ENCODE assay signal across 12 cellular contexts in genomic region chr2:134177351-134177931, GRCh38.
DNase-seq lines count a peak whose midpoint lies in the region; ATAC-seq and TF ChIP-seq lines count a peak whose summit lies in the region.
"Had no signal": no experiment of that assay in that cellular context is flagged by ENCODE, and none has a peak within 500 bp of the region (broad histone marks: within the 10 kb centered on the region; RNA-seq: fewer than 3 reads in every experiment).

No MANE protein-coding gene starts in this region.

- H3K4me3 ChIP-seq in GM23248 (peak overlapping the region; percentile 22; the same call in 1 of the 2 replicates), RWPE2 (ENCODE audit: severe bottlenecking) (no peak overlapping the region), fibroblast of pulmonary artery (replicated peaks; ENCODE audit: low read depth, low read length) (no peak overlapping the region)
- H3K4me3 ChIP-seq: gastrocnemius medialis had no signal

- ATAC-seq in RWPE2 (ENCODE audit: low read depth) = peak; percentile 70
- no peak for ATAC-seq in stimulated activated naive CD8-positive, alpha-beta T cell treated with anti-CD3 and anti-CD28 coated beads, Interleukin-15, Interleukin-2, amounts not matched to agents 100 U/mL and 50 U/mL, for 24 hours
- ATAC-seq: gastrocnemius medialis had no signal

- 82 to 86% methylated on average over 13 of the region's 13 CpGs for WGBS in GM23248 (ENCODE audit: low coverage in 1 of 2, low lambda C conversion rate in 2 of 2, missing lambda C conversion rate in 2 of 2), 2 experiments

- H3K9ac ChIP-seq in GM23248 = peak overlapping the region; percentile 24; the same call in 1 of the 2 replicates

- H3K4me1 ChIP-seq in GM23248 (ENCODE audit: insufficient read depth) (peaks cover 16% of the 10 kb centered on the region), RWPE2 (ENCODE audit: insufficient read depth, poor library complexity, severe bottlenecking) (peaks cover 49% of the 10 kb centered on the region)

- peak overlapping the region; percentile 53 for H3K4me2 ChIP-seq in GM23248 (ENCODE audit: unreplicated experiment)

- in situ Hi-C loops in GM23248 (cut with MboI) = no loop called here

- H3K9me2 ChIP-seq in GM23248 (ENCODE audit: insufficient read depth) = no peaks in the 10 kb centered on the region

- no peaks in the 10 kb centered on the region for H3K27me3 ChIP-seq in GM23248 (replicated peaks; ENCODE audit: insufficient read depth)
- H3K27me3 ChIP-seq in RWPE2 (ENCODE audit: insufficient read depth, poor library complexity, severe bottlenecking) = no peaks in the 10 kb centered on the region
- H3K27me3 ChIP-seq: brain microvascular endothelial cell, gastrocnemius medialis had no signal

- peak overlapping the region; percentile 22; the same call in 1 of the 2 replicates for H2AFZ ChIP-seq in GM23248

- TF ChIP-seq CTCF in RWPE2 (IDR thresholded peaks at IDR 0.05; ENCODE audit: poor library complexity, severe bottlenecking) (no peak), fibroblast of pulmonary artery (IDR thresholded peaks at IDR 0.05; ENCODE audit: low read length, missing control alignments) (no peak)

- no peaks in the 10 kb centered on the region for H4K20me1 ChIP-seq in GM23248 (ENCODE audit: insufficient read depth)

- H3K27ac ChIP-seq in GM23248 (peak overlapping the region; percentile 42), RWPE2 (ENCODE audit: poor library complexity, severe bottlenecking) (peak overlapping the region; percentile 87)
- H3K27ac ChIP-seq: brain microvascular endothelial cell, gastrocnemius medialis had no signal

- H3F3A ChIP-seq in GM23248 (ENCODE audit: insufficient read depth) = peaks cover 7% of the 10 kb centered on the region; the same call in 1 of the 2 replicates

- H3K79me2 ChIP-seq in GM23248 (ENCODE audit: insufficient read depth) = peaks cover 31% of the 10 kb centered on the region; the same call in 1 of the 2 replicates

- H3K9me3 ChIP-seq in GM23248 (ENCODE audit: low read depth) (no peaks in the 10 kb centered on the region), RWPE2 (ENCODE audit: severe bottlenecking) (no peaks in the 10 kb centered on the region)
- H3K9me3 ChIP-seq: gastrocnemius medialis had no signal

- peak; percentile 17 for DNase-seq in GM23248
- no peak for DNase-seq in RWPE2 (ENCODE audit: low spot score)
- peak; percentile 11 for DNase-seq in fibroblast of pulmonary artery (ENCODE audit: low read depth)
- peak; percentile 57 for DNase-seq in pulmonary artery endothelial cell (ENCODE audit: low read depth, low spot score)
- no peak for DNase-seq in stimulated activated naive CD8-positive, alpha-beta T cell treated with anti-CD3 and anti-CD28 coated beads, Interleukin-15, Interleukin-2, amounts not matched to agents 100 U/mL and 50 U/mL, for 24 hours
- no peak for DNase-seq in HPDE6-E6E7 (ENCODE audit: extremely low spot score)
- no peak for DNase-seq in 8988T
- DNase-seq: activated CD4-positive, alpha-beta memory T cell treated with anti-CD3 and anti-CD28 coated beads for 36 hours; brain microvascular endothelial cell; gastrocnemius medialis; NCI-H2227 treated with DMSO at 0.1 percent for 48 hours; stimulated activated naive CD8-positive, alpha-beta T cell treated with anti-CD3 and anti-CD28 coated beads, Interleukin-15, amount 100 ng/mL, for 72 hours had no signal

- H3K36me3 ChIP-seq in GM23248 (ENCODE audit: low read depth) = no peaks in the 10 kb centered on the region
- H3K36me3 ChIP-seq in RWPE2 (ENCODE audit: low read depth) = no peaks in the 10 kb centered on the region
- H3K36me3 ChIP-seq: brain microvascular endothelial cell, gastrocnemius medialis had no signal

Comparison
In these comparisons a context has a peak if more than half of its experiments do, and no peak if none do; other contexts are left out.
1. DNase-seq: peak in GM23248 (single experiment), fibroblast of pulmonary artery (single experiment) and pulmonary artery endothelial cell (single experiment); none in RWPE2 (single experiment), stimulated activated naive CD8-positive, alpha-beta T cell treated with anti-CD3 and anti-CD28 coated beads, Interleukin-15, Interleukin-2, amounts not matched to agents 100 U/mL and 50 U/mL, for 24 hours (single experiment), HPDE6-E6E7 (single experiment) and 8988T (single experiment).